In the genomic region with DNA sequence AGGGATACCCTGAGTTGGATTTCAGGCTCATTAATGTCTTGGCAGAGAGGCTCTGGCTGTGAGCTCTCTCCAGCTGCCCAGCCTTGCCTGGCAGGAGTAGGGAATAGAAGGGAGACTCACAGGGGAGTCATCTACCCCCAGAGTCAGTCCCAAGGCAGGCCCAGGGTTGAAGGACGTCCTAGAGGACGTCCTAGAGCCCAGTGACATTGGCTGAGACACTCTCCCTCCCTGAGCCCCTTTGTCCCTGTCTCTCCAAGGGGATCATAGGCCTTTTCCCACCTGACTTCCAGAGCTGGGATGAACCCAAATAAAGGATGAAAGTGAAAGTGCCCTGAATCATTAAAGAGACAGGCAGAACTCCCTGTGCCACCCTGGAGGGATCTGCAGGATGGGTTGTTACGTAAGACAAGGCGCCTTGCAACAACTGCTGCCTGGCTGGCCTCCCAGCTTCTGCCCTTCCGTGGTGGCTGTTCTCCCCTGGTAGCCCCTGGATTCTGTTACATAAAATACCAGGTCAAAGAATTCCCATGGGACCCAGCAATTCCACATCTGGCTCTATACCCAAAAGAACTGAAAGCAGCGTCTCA, we compare ENCODE assay signal across 11 cellular contexts. TPM values are rescaled to one million over a fixed set of nuclear protein-coding genes. Genes with fewer than 3 reads are reported as not detected.
DNase-seq lines count a peak whose midpoint lies in the region; ATAC-seq and TF ChIP-seq lines count a peak whose summit lies in the region.
"Had no signal": no experiment of that assay in that cellular context is flagged by ENCODE, and none has a peak within 500 bp of the region (broad histone marks: within the 10 kb centered on the region; RNA-seq: fewer than 3 reads in every experiment).

No MANE protein-coding gene starts in this region.

- in situ Hi-C loops in gastrocnemius medialis (cut with MboI; ENCODE audit: low sequenced_read_pairs in 4 of 4): no loop called here

- H3K36me3 ChIP-seq in gastrocnemius medialis (no peaks in the 10 kb centered on the region), WERI-Rb-1 (no peaks in the 10 kb centered on the region)

- H3K27ac Mint-ChIP-seq in activated B cell treated with CpG ODN at 0.5 μM for 24 hours: peak overlapping the region; percentile 30

- H3K27me3 ChIP-seq in HL-60 (ENCODE audit: insufficient read depth, poor library complexity, severe bottlenecking) (no peaks in the 10 kb centered on the region), right cardiac atrium (ENCODE audit: control insufficient read depth, insufficient read depth) (no peaks in the 10 kb centered on the region), gastrocnemius medialis (peaks cover 0 to 6% (median 0%) of the 10 kb centered on the region in 3 donors), WERI-Rb-1 (ENCODE audit: insufficient read depth, low read depth, severe bottlenecking) (no peaks in the 10 kb centered on the region)

- ATAC-seq in activated B cell treated with CpG ODN at 0.5 μM for 24 hours (ENCODE audit: low read depth) (no peak), right cardiac atrium (peak; percentile 22 to 50), gastrocnemius medialis (peak; percentile 64 to 84)

- DNase-seq in HL-60 (ENCODE audit: low read depth in 1 of 2, low spot score in 1 of 2) (peak; percentile 69 to 84), activated B cell treated with CpG ODN at 0.5 μM for 24 hours (no peak), right cardiac atrium (peak in 1 of 3 donors; percentile 70), gastrocnemius medialis (peak in 1 of 2 donors; percentile 57), NCI-H128 (lab: John Stamatoyannopoulos, UW; ENCODE audit: unreplicated experiment) (no peak), GM10248 (ENCODE audit: extremely low spot score) (no peak), 8988T (no peak), WERI-Rb-1 (no peak)
- DNase-seq: activated CD8-positive, alpha-beta memory T cell treated with anti-CD3 and anti-CD28 coated beads, Interleukin-2, amount 50 U/mL, for 48 hours; DMS53; T-helper 9 cell had no signal

- H3K27me3 Mint-ChIP-seq in activated B cell treated with CpG ODN at 0.5 μM for 24 hours: no peaks in the 10 kb centered on the region

- H3K4me3 ChIP-seq in HL-60 (replicated peaks; ENCODE audit: insufficient read depth, low read length): no peak overlapping the region
- no peak overlapping the region for H3K4me3 ChIP-seq in right cardiac atrium (ENCODE audit: low read length)
- H3K4me3 ChIP-seq in gastrocnemius medialis: no peak overlapping the region
- H3K4me3 ChIP-seq in WERI-Rb-1 (ENCODE audit: low read depth, low read length): no peak overlapping the region

- H3K4me3 Mint-ChIP-seq in activated B cell treated with CpG ODN at 0.5 μM for 24 hours: no peak overlapping the region

- H3K4me1 Mint-ChIP-seq in activated B cell treated with CpG ODN at 0.5 μM for 24 hours: peaks cover 45% of the 10 kb centered on the region

- CTCF ChIA-PET in activated B cell treated with CpG ODN at 0.5 μM for 24 hours (lab: Charles Lee) (no interaction called here), GM10248 (lab: Yijun Ruan, JAX) (interaction anchor here (2.2 kb wide), 1 partner anchor 8 kb away, joined by 7 read pairs; no protein-coding TSS in a partner anchor)

- WGBS in right cardiac atrium: 69% methylated on average over 6 of the region's 6 CpGs

- H3K4me1 ChIP-seq in right cardiac atrium (ENCODE audit: control insufficient read depth, insufficient read depth, low read length) (no peaks in the 10 kb centered on the region), gastrocnemius medialis (peaks cover 0 to 5% of the 10 kb centered on the region in 2 donors)

- no peaks in the 10 kb centered on the region for H3K36me3 Mint-ChIP-seq in activated B cell treated with CpG ODN at 0.5 μM for 24 hours (ENCODE audit: low read depth)

- H3K9me3 ChIP-seq in right cardiac atrium (ENCODE audit: control insufficient read depth, low read length) (no peaks in the 10 kb centered on the region), gastrocnemius medialis (no peaks in the 10 kb centered on the region), WERI-Rb-1 (ENCODE audit: severe bottlenecking) (no peaks in the 10 kb centered on the region)

- TF ChIP-seq CTCF in HL-60 (IDR thresholded peaks at IDR 0.05; ENCODE audit: insufficient read depth, low read length) (no peak), activated B cell treated with CpG ODN at 0.5 μM for 24 hours (IDR thresholded peaks at IDR 0.05) (no peak), gastrocnemius medialis (IDR thresholded peaks at IDR 0.05 in 4 of 5, conservative IDR thresholded peaks at IDR 0.05 in 1 of 5) (no peak), GM10248 (IDR thresholded peaks at IDR 0.05; ENCODE audit: control extremely low read depth, extremely low read depth, low read depth, missing control alignments) (no peak), WERI-Rb-1 (IDR thresholded peaks at IDR 0.05; ENCODE audit: low read depth, low read length) (no peak)

- POLR2A ChIA-PET in activated B cell treated with CpG ODN at 0.5 μM for 24 hours (lab: Charles Lee): no interaction called here
- POLR2A ChIA-PET in GM10248 (lab: Yijun Ruan, JAX): no interaction called here

- TF ChIP-seq POLR2A in gastrocnemius medialis (IDR thresholded peaks at IDR 0.05): no peak

- intact Hi-C loops in activated B cell treated with CpG ODN at 0.5 μM for 24 hours (cut with micrococcal nuclease) (no loop called here), right cardiac atrium (cut with DNase I) (no loop called here), gastrocnemius medialis (cut with DNase I; ENCODE audit: low total_unique reads) (no loop called here)

- H3K27ac ChIP-seq in HL-60 (replicated peaks) (peak overlapping the region; percentile 35), right cardiac atrium (ENCODE audit: low read length) (no peak overlapping the region), gastrocnemius medialis (peak overlapping the region in 2 of 4 donors; percentile 13 to 21), WERI-Rb-1 (no peak overlapping the region)

- peaks cover under 1% of the 10 kb centered on the region for H3K9me3 Mint-ChIP-seq in activated B cell treated with CpG ODN at 0.5 μM for 24 hours

RNA-seq across cellular contexts. Expression of a gene that starts 53.6 kb away (rescaled TPM):
- total RNA-seq in activated B cell treated with CpG ODN at 0.5 μM for 24 hours (10.1 and 10.2 TPM in 2 replicates), right cardiac atrium (10 to 100 TPM; 28.1 to 45.2 (median 34.7) TPM), gastrocnemius medialis (10 to 100 TPM; 14.6 to 62.0 (median 20.6) TPM)
- 19.5 TPM for polyA plus RNA-seq in right cardiac atrium

Comparison
In these comparisons a context has a peak if more than half of its experiments do, and no peak if none do; other contexts are left out.
1. DNase-seq: peak in HL-60 (2 of 2); none in activated B cell treated with CpG ODN at 0.5 μM for 24 hours (single experiment), NCI-H128 (single experiment), GM10248 (single experiment), 8988T (single experiment) and WERI-Rb-1 (single experiment).